ENCODE assay signal across 20 cellular contexts in the genomic region with DNA sequence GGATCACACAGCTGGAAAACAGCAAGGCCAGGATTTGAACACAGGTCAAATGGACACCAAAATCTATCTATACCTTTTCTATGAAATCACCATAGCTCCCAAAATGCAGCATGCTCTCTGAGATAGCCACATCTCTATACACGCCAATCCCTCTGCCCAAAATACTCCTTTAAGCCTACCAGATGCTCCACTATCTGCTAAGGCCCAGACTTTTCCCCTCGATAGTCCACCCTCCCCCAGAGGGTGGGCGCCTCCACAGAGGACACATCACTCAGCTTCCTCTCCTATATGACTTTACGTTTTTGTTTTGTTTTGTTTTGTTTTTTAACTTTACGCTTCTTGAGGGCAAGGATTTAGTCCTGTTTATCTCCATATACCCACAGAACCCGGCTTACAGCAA.
"Had no signal": no experiment of that assay in that cellular context is flagged by ENCODE, and none has a peak within 500 bp of the region (broad histone marks: within the 10 kb centered on the region; RNA-seq: fewer than 3 reads in every experiment).

No MANE protein-coding gene starts in this region.

- H3K4me3 ChIP-seq: cardiac muscle cell, dorsolateral prefrontal cortex, left lung, tibial nerve had no signal

- H3K27ac ChIP-seq: cardiac muscle cell, left lung, tibial nerve, WERI-Rb-1 had no signal

- H3K4me1 Mint-ChIP-seq: mesothelial cell of epicardium had no signal

- H3K27me3 ChIP-seq: cardiac muscle cell, dorsolateral prefrontal cortex, left lung, tibial nerve had no signal

- DNase-seq: activated CD4-positive, alpha-beta T cell treated with anti-CD3 and anti-CD28 coated beads for 1 hour; activated CD4-positive, alpha-beta T cell treated with anti-CD3 and anti-CD28 coated beads, Interleukin-2, amount 50 U/mL, for 48 hours; activated naive CD4-positive, alpha-beta T cell; activated naive CD8-positive, alpha-beta T cell treated with anti-CD3 and anti-CD28 coated beads, Interleukin-2, amount 10 ng/mL, durations not matched to agents 7 days and 5 days; amygdala; kidney; left lung; occipital lobe; posterior cingulate gyrus; stimulated activated CD4-positive, alpha-beta T cell treated with anti-CD3 and anti-CD28 coated beads, Interleukin-2, amount 100 ng/mL, for 24 hours; stimulated activated naive CD8-positive, alpha-beta T cell treated with anti-CD3 and anti-CD28 coated beads, Interleukin-15, Interleukin-2, amounts not matched to agents 100 U/mL and 50 U/mL, for 24 hours; T-helper 1 cell; T-helper 9 cell; WERI-Rb-1 had no signal

- H3K4me1 ChIP-seq: left lung had no signal

- H3K27me3 Mint-ChIP-seq: activated naive CD8-positive, alpha-beta T cell treated with anti-CD3 and anti-CD28 coated beads, Interleukin-2, amount 10 ng/mL, durations not matched to agents 7 days and 5 days; activated T-helper 17 cell treated with anti-CD3 and anti-CD28 coated beads, Interleukin-2, amount 50 U/mL, for 72 hours had no signal

- H3K9me3 ChIP-seq: left lung, tibial nerve had no signal

- H3K27ac Mint-ChIP-seq: activated naive CD8-positive, alpha-beta T cell treated with anti-CD3 and anti-CD28 coated beads, Interleukin-2, amount 10 ng/mL, durations not matched to agents 7 days and 5 days; activated T-helper 17 cell treated with anti-CD3 and anti-CD28 coated beads, Interleukin-2, amount 50 U/mL, for 72 hours; mesothelial cell of epicardium; nephron had no signal

- H3K4me3 Mint-ChIP-seq: activated naive CD8-positive, alpha-beta T cell treated with anti-CD3 and anti-CD28 coated beads, Interleukin-2, amount 10 ng/mL, durations not matched to agents 7 days and 5 days; activated T-helper 17 cell treated with anti-CD3 and anti-CD28 coated beads, Interleukin-2, amount 50 U/mL, for 72 hours; mesothelial cell of epicardium; nephron had no signal

- ATAC-seq: activated T-helper 17 cell treated with anti-CD3 and anti-CD28 coated beads, Interleukin-2, amount 50 U/mL, for 72 hours; left lung; stimulated activated naive CD8-positive, alpha-beta T cell treated with anti-CD3 and anti-CD28 coated beads, Interleukin-15, Interleukin-2, amounts not matched to agents 100 U/mL and 50 U/mL, for 24 hours had no signal

- H3K9me3 Mint-ChIP-seq: activated naive CD8-positive, alpha-beta T cell treated with anti-CD3 and anti-CD28 coated beads, Interleukin-2, amount 10 ng/mL, durations not matched to agents 7 days and 5 days; activated T-helper 17 cell treated with anti-CD3 and anti-CD28 coated beads, Interleukin-2, amount 50 U/mL, for 72 hours; mesothelial cell of epicardium; nephron had no signal
